In genomic region chr20:58090181-58090580, GRCh38 we compare ENCODE assay signal across 29 cellular contexts.
"Had no signal": no experiment of that assay in that cellular context is flagged by ENCODE, and none has a peak within 500 bp of the region (broad histone marks: within the 10 kb centered on the region; RNA-seq: fewer than 3 reads in every experiment).

No MANE protein-coding gene starts in this region.

- H3K27ac ChIP-seq: neutrophil, pancreas, psoas muscle, right lobe of liver, skin epidermis, spleen, stomach, thoracic aorta, thyroid gland, tibial nerve, upper lobe of left lung, vagina had no signal

- H3K27me3 ChIP-seq: pancreas, right lobe of liver, thyroid gland, tibial nerve, upper lobe of left lung, vagina had no signal

- H3K9me3 ChIP-seq: neutrophil, pancreas, psoas muscle, right lobe of liver, spleen, stomach, thoracic aorta, thyroid gland, tibial nerve, upper lobe of left lung, vagina had no signal

- ATAC-seq: naive thymus-derived CD8-positive, alpha-beta T cell; pancreas; psoas muscle; right cardiac atrium; right lobe of liver; stimulated activated naive B cell treated with anti-CD40 and anti-IgM and Interleukin-4, amounts not matched to agents 10 μg/mL and 1 μg/mL and 100 μg/mL, for 72 hours had no signal

- H3K36me3 Mint-ChIP-seq: naive thymus-derived CD8-positive, alpha-beta T cell; natural killer cell treated with Interleukin-12 subunit alpha and Interleukin-12 subunit beta and Interleukin-15 and Interleukin-18, amount 100 ng/mL, for 72 hours; stimulated activated naive B cell treated with anti-CD40 and anti-IgM and Interleukin-4, amounts not matched to agents 10 μg/mL and 1 μg/mL and 100 μg/mL, for 72 hours had no signal

- H3K9me3 Mint-ChIP-seq: naive thymus-derived CD8-positive, alpha-beta T cell; natural killer cell treated with Interleukin-12 subunit alpha and Interleukin-12 subunit beta and Interleukin-15 and Interleukin-18, amount 100 ng/mL, for 72 hours; nephron progenitor cell; neural crest cell; stimulated activated naive B cell treated with anti-CD40 and anti-IgM and Interleukin-4, amounts not matched to agents 10 μg/mL and 1 μg/mL and 100 μg/mL, for 72 hours; stimulated activated naive CD8-positive, alpha-beta T cell treated with anti-CD3 and anti-CD28 coated beads, Interleukin-15, Interleukin-2, amounts not matched to agents 100 ng/mL and 50 ng/mL, for 24 hours had no signal

- H3K4me1 Mint-ChIP-seq: naive thymus-derived CD8-positive, alpha-beta T cell; nephron progenitor cell; neural crest cell; stimulated activated naive B cell treated with anti-CD40 and anti-IgM and Interleukin-4, amounts not matched to agents 10 μg/mL and 1 μg/mL and 100 μg/mL, for 72 hours had no signal

- H3K4me1 ChIP-seq: pancreas, psoas muscle, right lobe of liver, spleen, stomach, thyroid gland, upper lobe of left lung, vagina had no signal

- H3K36me3 ChIP-seq: neutrophil, pancreas, right lobe of liver, spleen, stomach, thoracic aorta, thyroid gland, tibial nerve, upper lobe of left lung, vagina had no signal

- H3K4me2 ChIP-seq: smooth muscle cell had no signal

- H3K4me3 Mint-ChIP-seq: naive thymus-derived CD8-positive, alpha-beta T cell; natural killer cell treated with Interleukin-12 subunit alpha and Interleukin-12 subunit beta and Interleukin-15 and Interleukin-18, amount 100 ng/mL, for 72 hours; nephron progenitor cell; neural crest cell; stimulated activated naive B cell treated with anti-CD40 and anti-IgM and Interleukin-4, amounts not matched to agents 10 μg/mL and 1 μg/mL and 100 μg/mL, for 72 hours; stimulated activated naive CD8-positive, alpha-beta T cell treated with anti-CD3 and anti-CD28 coated beads, Interleukin-15, Interleukin-2, amounts not matched to agents 100 ng/mL and 50 ng/mL, for 24 hours had no signal

- DNase-seq: naive thymus-derived CD8-positive, alpha-beta T cell; nephron progenitor cell; nucleus accumbens; pancreas; psoas muscle; right cardiac atrium; right lobe of liver; spleen; stimulated activated CD4-positive, alpha-beta T cell treated with anti-CD3 and anti-CD28 coated beads, Interleukin-12 subunit alpha, Interleukin-12 subunit beta, amount 100 ng/mL, for 4 hours; stimulated activated CD4-positive, alpha-beta T cell treated with anti-CD3 and anti-CD28 coated beads, Interleukin-1b, Interleukin-23, amount 100 ng/mL, for 48 hours; stimulated activated CD4-positive, alpha-beta T cell treated with anti-CD3 and anti-CD28 coated beads, Interleukin-4, amount 100 ng/mL, for 1 hour; stimulated activated CD4-positive, alpha-beta T cell treated with anti-CD3 and anti-CD28 coated beads, Interleukin-4, amount 100 ng/mL, for 4 hours; stimulated activated CD8-positive, alpha-beta memory T cell treated with anti-CD3 and anti-CD28 coated beads, Interleukin-4, amount 100 ng/mL, for 48 hours; stimulated activated naive B cell treated with anti-CD40 and anti-IgM and Interleukin-4, amounts not matched to agents 10 μg/mL and 1 μg/mL and 100 μg/mL, for 72 hours; stimulated activated naive CD4-positive, alpha-beta T cell treated with Interleukin-2 at 50 U/mL for 16 hours; stomach; thyroid gland; trophoblast cell; upper lobe of left lung had no signal

- H3K4me3 ChIP-seq: pancreas, psoas muscle, right lobe of liver, skin epidermis, smooth muscle cell, spleen, stomach, thoracic aorta, thyroid gland, tibial nerve, upper lobe of left lung, vagina had no signal

- H3K27ac Mint-ChIP-seq: natural killer cell treated with Interleukin-12 subunit alpha and Interleukin-12 subunit beta and Interleukin-15 and Interleukin-18, amount 100 ng/mL, for 72 hours; nephron progenitor cell; progenitor cell of endocrine pancreas; stimulated activated naive B cell treated with anti-CD40 and anti-IgM and Interleukin-4, amounts not matched to agents 10 μg/mL and 1 μg/mL and 100 μg/mL, for 72 hours; stimulated activated naive CD8-positive, alpha-beta T cell treated with anti-CD3 and anti-CD28 coated beads, Interleukin-15, Interleukin-2, amounts not matched to agents 100 ng/mL and 50 ng/mL, for 24 hours had no signal
